Comparison of ENCODE assay signal across 8 cellular contexts in genomic region chr7:128343554-128344430, GRCh38. TPM values are rescaled to one million over a fixed set of nuclear protein-coding genes. Genes with fewer than 3 reads are reported as not detected.
DNase-seq lines count a peak whose midpoint lies in the region; ATAC-seq lines count a peak whose summit lies in the region.

A gene with protein sequence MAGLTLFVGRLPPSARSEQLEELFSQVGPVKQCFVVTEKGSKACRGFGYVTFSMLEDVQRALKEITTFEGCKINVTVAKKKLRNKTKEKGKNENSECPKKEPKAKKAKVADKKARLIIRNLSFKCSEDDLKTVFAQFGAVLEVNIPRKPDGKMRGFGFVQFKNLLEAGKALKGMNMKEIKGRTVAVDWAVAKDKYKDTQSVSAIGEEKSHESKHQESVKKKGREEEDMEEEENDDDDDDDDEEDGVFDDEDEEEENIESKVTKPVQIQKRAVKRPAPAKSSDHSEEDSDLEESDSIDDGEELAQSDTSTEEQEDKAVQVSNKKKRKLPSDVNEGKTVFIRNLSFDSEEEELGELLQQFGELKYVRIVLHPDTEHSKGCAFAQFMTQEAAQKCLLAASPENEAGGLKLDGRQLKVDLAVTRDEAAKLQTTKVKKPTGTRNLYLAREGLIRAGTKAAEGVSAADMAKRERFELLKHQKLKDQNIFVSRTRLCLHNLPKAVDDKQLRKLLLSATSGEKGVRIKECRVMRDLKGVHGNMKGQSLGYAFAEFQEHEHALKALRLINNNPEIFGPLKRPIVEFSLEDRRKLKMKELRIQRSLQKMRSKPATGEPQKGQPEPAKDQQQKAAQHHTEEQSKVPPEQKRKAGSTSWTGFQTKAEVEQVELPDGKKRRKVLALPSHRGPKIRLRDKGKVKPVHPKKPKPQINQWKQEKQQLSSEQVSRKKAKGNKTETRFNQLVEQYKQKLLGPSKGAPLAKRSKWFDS (minus strand): TSS chr7:128343908. CDS start chr7:128343793, 115 bp downstream.

- H3K9me3 Mint-ChIP-seq in activated CD4-positive, alpha-beta T cell treated with anti-CD3 and anti-CD28 coated beads, Interleukin-2, amount 10 ng/mL, durations not matched to agents 7 days and 5 days = no peaks in the 10 kb centered on the region

- peak within 1 kb of the TSS; percentile 72 to 89 (median 80) for H3K4me3 ChIP-seq in BLaER1 treated with 17β-estradiol and CSF1 and Interleukin-3, amounts not matched to agents 10 nM and 100 nM

- H3K9ac ChIP-seq in BLaER1 treated with 17β-estradiol and CSF1 and Interleukin-3, amounts not matched to agents 10 nM and 100 nM = peak within 1 kb of the TSS; percentile 82 to 94 (median 91)

- no peaks in the 10 kb centered on the region for H3K9me3 ChIP-seq in BLaER1 treated with 17β-estradiol and CSF1 and Interleukin-3, amounts not matched to agents 10 nM and 100 nM (replicated peaks in 1 of 11)

- peaks cover 0 to 2% (median 0%) of the 10 kb centered on the region in 11 experiments; a peak in 3 of 22 replicates for H3K27me3 ChIP-seq in BLaER1 treated with 17β-estradiol and CSF1 and Interleukin-3, amounts not matched to agents 10 nM and 100 nM

- peaks cover 0 to 44% (median 37%) of the 10 kb centered on the region in 11 experiments; a peak in 17 of 22 replicates for H4K20me1 ChIP-seq in BLaER1 treated with 17β-estradiol and CSF1 and Interleukin-3, amounts not matched to agents 10 nM and 100 nM

- ATAC-seq in HG03457 (IDR thresholded peaks at IDR 0.05; ENCODE audit: unreplicated experiment) = peak; percentile 91
- ATAC-seq in left lobe of liver = peak; percentile 96

- peaks cover 30% of the 10 kb centered on the region for H3K4me1 Mint-ChIP-seq in activated CD4-positive, alpha-beta T cell treated with anti-CD3 and anti-CD28 coated beads, Interleukin-2, amount 10 ng/mL, durations not matched to agents 7 days and 5 days

- H3K36me3 ChIP-seq in BLaER1 treated with 17β-estradiol and CSF1 and Interleukin-3, amounts not matched to agents 10 nM and 100 nM = peaks cover 14 to 34% (median 30%) of the 10 kb centered on the region in 11 experiments

- DNase-seq in GM19240 (ENCODE audit: insufficient read length, low spot score) (peak; percentile 97), NCI-H526 (lab: John Stamatoyannopoulos, UW) (peak; percentile 94 to 98), dedifferentiated amniotic fluid mesenchymal stem cell (ENCODE audit: extremely low spot score) (peak; percentile 96), left lobe of liver (ENCODE audit: low spot score) (peak; percentile 88)
- peak; percentile 90 for DNase-seq in activated CD4-positive, alpha-beta T cell treated with anti-CD3 and anti-CD28 coated beads, Interleukin-2, amount 10 ng/mL, durations not matched to agents 7 days and 5 days
- DNase-seq in stimulated activated CD4-positive, alpha-beta T cell treated with anti-CD3 and anti-CD28 coated beads, Interleukin-2, amount 100 ng/mL, for 24 hours = peak; percentile 83 to 85

- CTCF ChIA-PET in activated CD4-positive, alpha-beta T cell treated with anti-CD3 and anti-CD28 coated beads, Interleukin-2, amount 10 ng/mL, durations not matched to agents 7 days and 5 days (lab: Charles Lee) = interaction anchor here (0.6 to 2.0 kb wide), 6 partner anchors 15 to 251 kb away, joined by 3 to 8 read pairs (median 5); no protein-coding TSS in a partner anchor

- H3K4me3 Mint-ChIP-seq in activated CD4-positive, alpha-beta T cell treated with anti-CD3 and anti-CD28 coated beads, Interleukin-2, amount 10 ng/mL, durations not matched to agents 7 days and 5 days = peak within 1 kb of the TSS; percentile 95

- H3K27ac ChIP-seq in BLaER1 treated with 17β-estradiol and CSF1 and Interleukin-3, amounts not matched to agents 10 nM and 100 nM = peak within 1 kb of the TSS; percentile 74 to 92 (median 86)

- H3K4me2 ChIP-seq in BLaER1 treated with 17β-estradiol and CSF1 and Interleukin-3, amounts not matched to agents 10 nM and 100 nM = peak within 1 kb of the TSS; percentile 79 to 99 (median 92)

- H3K4me1 ChIP-seq in BLaER1 treated with 17β-estradiol and CSF1 and Interleukin-3, amounts not matched to agents 10 nM and 100 nM = peaks cover 20 to 30% (median 23%) of the 10 kb centered on the region in 10 experiments

- peaks cover 5% of the 10 kb centered on the region for H3K36me3 Mint-ChIP-seq in activated CD4-positive, alpha-beta T cell treated with anti-CD3 and anti-CD28 coated beads, Interleukin-2, amount 10 ng/mL, durations not matched to agents 7 days and 5 days (ENCODE audit: low read depth)

- POLR2A ChIA-PET in activated CD4-positive, alpha-beta T cell treated with anti-CD3 and anti-CD28 coated beads, Interleukin-2, amount 10 ng/mL, durations not matched to agents 7 days and 5 days (lab: Charles Lee) = no interaction called here

- H3K27me3 Mint-ChIP-seq in activated CD4-positive, alpha-beta T cell treated with anti-CD3 and anti-CD28 coated beads, Interleukin-2, amount 10 ng/mL, durations not matched to agents 7 days and 5 days = peaks cover 4% of the 10 kb centered on the region

- H3K27ac Mint-ChIP-seq in activated CD4-positive, alpha-beta T cell treated with anti-CD3 and anti-CD28 coated beads, Interleukin-2, amount 10 ng/mL, durations not matched to agents 7 days and 5 days = peak within 1 kb of the TSS; percentile 96

RNA-seq across cellular contexts. Expression of the gene that starts here (rescaled TPM):
- total RNA-seq in activated CD4-positive, alpha-beta T cell treated with anti-CD3 and anti-CD28 coated beads, Interleukin-2, amount 10 ng/mL, durations not matched to agents 7 days and 5 days = 10 to 100 TPM; 35.1 to 37.3 TPM
- total RNA-seq in left lobe of liver = 13.5 TPM

Comparison
In these comparisons a context has a peak if more than half of its experiments do, and no peak if none do; other contexts are left out.
1. Peak in every context shown above with its lines: DNase-seq, ATAC-seq, H3K4me3 ChIP-seq and H3K27ac ChIP-seq.